In the genomic region with DNA sequence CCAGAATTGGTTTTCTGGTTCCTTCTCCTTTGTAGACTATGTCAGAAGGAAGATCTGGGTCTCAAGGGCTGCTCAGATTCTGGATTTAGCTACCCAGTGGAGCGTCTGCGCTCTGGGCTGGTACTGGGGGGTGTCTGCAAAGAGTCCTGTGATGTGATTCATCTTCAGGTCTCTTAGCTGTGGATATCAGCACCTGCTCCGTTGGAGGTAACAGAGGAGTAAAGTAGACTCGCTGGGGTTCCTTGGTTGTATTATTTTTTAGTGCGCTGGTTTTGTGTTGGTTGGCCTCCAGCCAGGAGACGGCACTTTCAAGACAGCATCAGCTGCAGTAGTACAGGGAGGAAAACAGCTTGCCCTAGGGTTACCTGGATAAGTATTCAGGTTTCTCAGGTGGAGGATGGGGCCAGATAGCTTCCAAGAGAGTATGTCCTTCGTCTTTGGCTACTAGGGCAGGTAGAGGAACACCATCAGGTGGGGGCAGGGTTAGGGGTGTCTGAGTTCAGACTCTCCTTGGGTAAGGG, we compare ENCODE assay signal across 17 cellular contexts.
"Had no signal": no experiment of that assay in that cellular context is flagged by ENCODE, and none has a peak within 500 bp of the region (broad histone marks: within the 10 kb centered on the region; RNA-seq: fewer than 3 reads in every experiment).

No MANE protein-coding gene starts in this region.

- H3K4me3 ChIP-seq: esophagus squamous epithelium, transverse colon, vagina had no signal

- ATAC-seq: natural killer cell had no signal

- DNase-seq: activated naive CD4-positive, alpha-beta T cell; activated T-cell treated with anti-CD3 and anti-CD28 coated beads for 4 hours; anterior cingulate cortex; brain microvascular endothelial cell; cortex of kidney; effector CD4-positive, alpha-beta T cell; esophagus squamous epithelium; glutamatergic neuron; kidney glomerular epithelial cell; mesendoderm; natural killer cell; stimulated activated CD4-positive, alpha-beta T cell treated with anti-CD3 and anti-CD28 coated beads, Interleukin-15, amount 100 ng/mL, for 24 hours; stimulated activated CD4-positive, alpha-beta T cell treated with anti-CD3 and anti-CD28 coated beads, Interleukin-4, amount 100 ng/mL, for 1 hour; stimulated activated naive CD4-positive, alpha-beta T cell; substantia nigra; transverse colon had no signal

- H3K27ac ChIP-seq: brain microvascular endothelial cell, esophagus squamous epithelium, transverse colon, vagina had no signal
